Comparison of ENCODE assay signal across 22 cellular contexts in the genomic region with DNA sequence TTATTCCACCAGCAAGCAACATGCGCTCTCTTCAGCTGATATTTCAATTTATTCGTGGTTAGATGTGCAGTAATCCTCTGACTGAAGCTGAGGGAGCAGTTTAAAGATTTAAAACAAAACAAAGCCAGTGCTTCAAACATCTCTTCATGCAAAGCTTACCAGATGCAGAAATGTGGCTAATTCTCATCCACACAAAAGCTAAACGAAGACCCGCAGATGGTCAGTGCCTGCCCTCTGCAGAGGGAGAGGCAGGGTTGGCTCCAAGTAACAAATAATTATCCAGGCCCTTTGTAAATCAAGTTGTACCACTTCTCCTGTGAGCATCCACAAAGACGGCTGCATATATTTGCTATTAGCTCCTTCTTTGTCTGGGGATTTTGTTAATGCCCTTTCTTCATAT.
"Had no signal": no experiment of that assay in that cellular context is flagged by ENCODE, and none has a peak within 500 bp of the region (broad histone marks: within the 10 kb centered on the region; RNA-seq: fewer than 3 reads in every experiment).

No MANE protein-coding gene starts in this region.

- H3K4me1 ChIP-seq: right lobe of liver, tibial artery had no signal

- H3K27me3 ChIP-seq: cardiac muscle cell, right lobe of liver, tibial artery had no signal

- H3K27ac ChIP-seq: cardiac muscle cell, right lobe of liver, skin epidermis, tibial artery, VCaP had no signal

- H3K36me3 ChIP-seq: cardiac muscle cell, right lobe of liver, tibial artery had no signal

- H3K4me3 ChIP-seq: cardiac muscle cell, mucosa of descending colon, right lobe of liver, skin epidermis, tibial artery had no signal

- H3K9me3 ChIP-seq: mucosa of descending colon, right lobe of liver, tibial artery had no signal

- DNase-seq: activated CD4-positive, alpha-beta T cell treated with anti-CD3 and anti-CD28 coated beads, Interleukin-2, amount 10 ng/mL, durations not matched to agents 7 days and 5 days; activated CD4-positive, CD25-positive, alpha-beta regulatory T cell treated with anti-CD3 and anti-CD28 coated beads, Interleukin-2, amount 50 U/mL, for 72 hours; activated CD8-positive, alpha-beta memory T cell treated with anti-CD3 and anti-CD28 coated beads, Interleukin-2, amount 10 ng/mL, durations not matched to agents 7 days and 5 days; activated CD8-positive, alpha-beta T cell treated with anti-CD3 and anti-CD28 coated beads for 36 hours; activated gamma-delta T cell; activated naive CD4-positive, alpha-beta T cell treated with anti-CD3 and anti-CD28 coated beads, Interleukin-2, amount 50 U/mL, for 16 hours; activated naive CD8-positive, alpha-beta T cell treated with anti-CD3 and anti-CD28 coated beads, Interleukin-2, amount 50 U/mL, for 24 hours; effector CD4-positive, alpha-beta T cell; head of caudate nucleus; islet precursor cell; left cardiac atrium; mesenchymal stem cell; mucosa of descending colon; naive B cell; right lobe of liver; stimulated activated CD4-positive, alpha-beta T cell treated with anti-CD3 and anti-CD28 coated beads, Interleukin-1b, Interleukin-23, amount 100 ng/mL, for 48 hours; stimulated activated naive CD8-positive, alpha-beta T cell treated with anti-CD3 and anti-CD28 coated beads, Interleukin-15, amount 100 ng/mL, for 72 hours; tibial artery had no signal

- ATAC-seq: activated CD8-positive, alpha-beta memory T cell treated with anti-CD3 and anti-CD28 coated beads, Interleukin-2, amount 10 ng/mL, durations not matched to agents 7 days and 5 days; activated CD8-positive, alpha-beta T cell treated with anti-CD3 and anti-CD28 coated beads for 36 hours; activated naive CD8-positive, alpha-beta T cell treated with anti-CD3 and anti-CD28 coated beads, Interleukin-2, amount 50 U/mL, for 24 hours; esophagus mucosa; left cardiac atrium; mucosa of descending colon; right lobe of liver; stimulated activated naive CD8-positive, alpha-beta T cell treated with anti-CD3 and anti-CD28 coated beads, Interleukin-15, amount 100 ng/mL, for 72 hours had no signal
